1 cellular context compared by ENCODE assay signal in the genomic region with DNA sequence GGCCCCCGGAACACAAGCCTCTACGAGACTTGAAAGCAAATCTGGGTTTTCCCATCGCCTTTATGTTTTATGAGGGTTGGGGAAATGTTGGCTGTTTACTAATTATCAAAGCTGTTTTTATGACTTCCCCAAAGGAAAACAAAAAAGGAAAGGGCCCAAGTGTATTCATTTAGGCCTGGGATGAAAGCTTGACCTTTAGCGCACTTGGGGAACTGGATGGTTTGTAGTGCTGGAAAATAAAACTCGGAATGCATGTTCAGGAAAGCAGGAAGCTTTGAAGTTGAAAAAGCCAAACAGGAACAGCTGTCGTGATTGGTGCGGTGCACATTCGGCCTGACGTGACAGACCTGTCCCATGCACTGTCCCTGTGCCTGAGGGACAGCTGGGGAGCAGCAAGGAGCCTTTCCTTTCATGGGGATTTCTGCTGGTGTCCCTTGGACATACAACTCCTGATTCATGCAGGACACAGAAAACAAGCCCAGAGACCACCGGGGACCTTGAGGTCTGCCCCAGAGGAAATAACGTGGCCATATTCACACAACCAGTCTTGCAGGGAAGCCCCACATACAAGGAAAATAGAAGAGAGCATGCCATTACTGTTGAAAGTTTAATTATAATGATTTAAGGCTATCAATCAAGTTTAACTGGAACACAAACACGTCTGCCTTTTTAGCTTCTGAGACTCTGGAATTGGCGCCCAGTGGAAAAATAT.
TF ChIP-seq lines count a peak whose summit lies in the region.

No MANE protein-coding gene starts in this region.

TF ChIP-seq in GM23338, 12 proteins besides CTCF, POLR2A, EP300 and RAD21 (continued from another document):
- TF ChIP-seq JUNB (IDR thresholded peaks at IDR 0.05; ENCODE audit: unreplicated experiment), result no peak
- TF ChIP-seq ZNF331 (CRISPR knock-in tag; IDR thresholded peaks at IDR 0.05; ENCODE audit: low read depth), result no peak
- no peak for TF ChIP-seq STAT1 (IDR thresholded peaks at IDR 0.05; ENCODE audit: unreplicated experiment)
- no peak for TF ChIP-seq POLR2AphosphoS5 (IDR thresholded peaks at IDR 0.05; ENCODE audit: low read depth)
TF ChIP-seq in GM23338: peak in this region for 0.
